In genomic region chr17:5506307-5506706, GRCh38 we compare ENCODE assay signal across 1 cellular context.
TF ChIP-seq lines count a peak whose summit lies in the region.

No MANE protein-coding gene starts in this region.

TF ChIP-seq in HCT116, 20 proteins besides CTCF, POLR2A, EP300 and RAD21:
- no peak for TF ChIP-seq CBX3 (IDR thresholded peaks at IDR 0.05; ENCODE audit: low read depth)
- TF ChIP-seq, protein P1, sequence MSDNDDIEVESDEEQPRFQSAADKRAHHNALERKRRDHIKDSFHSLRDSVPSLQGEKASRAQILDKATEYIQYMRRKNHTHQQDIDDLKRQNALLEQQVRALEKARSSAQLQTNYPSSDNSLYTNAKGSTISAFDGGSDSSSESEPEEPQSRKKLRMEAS (IDR thresholded peaks at IDR 0.05): no peak
- TF ChIP-seq JUND (IDR thresholded peaks at IDR 0.05): no peak
- no peak for TF ChIP-seq ATF3 (IDR thresholded peaks at IDR 0.05)
- no peak for TF ChIP-seq EZH2 (IDR thresholded peaks at IDR 0.05)
- TF ChIP-seq ZFX (IDR thresholded peaks at IDR 0.05): no peak
- no peak for TF ChIP-seq YY1 (IDR thresholded peaks at IDR 0.05; ENCODE audit: extremely low read depth, insufficient replicate concordance, low read depth, low read length)
- TF ChIP-seq, protein P2, sequence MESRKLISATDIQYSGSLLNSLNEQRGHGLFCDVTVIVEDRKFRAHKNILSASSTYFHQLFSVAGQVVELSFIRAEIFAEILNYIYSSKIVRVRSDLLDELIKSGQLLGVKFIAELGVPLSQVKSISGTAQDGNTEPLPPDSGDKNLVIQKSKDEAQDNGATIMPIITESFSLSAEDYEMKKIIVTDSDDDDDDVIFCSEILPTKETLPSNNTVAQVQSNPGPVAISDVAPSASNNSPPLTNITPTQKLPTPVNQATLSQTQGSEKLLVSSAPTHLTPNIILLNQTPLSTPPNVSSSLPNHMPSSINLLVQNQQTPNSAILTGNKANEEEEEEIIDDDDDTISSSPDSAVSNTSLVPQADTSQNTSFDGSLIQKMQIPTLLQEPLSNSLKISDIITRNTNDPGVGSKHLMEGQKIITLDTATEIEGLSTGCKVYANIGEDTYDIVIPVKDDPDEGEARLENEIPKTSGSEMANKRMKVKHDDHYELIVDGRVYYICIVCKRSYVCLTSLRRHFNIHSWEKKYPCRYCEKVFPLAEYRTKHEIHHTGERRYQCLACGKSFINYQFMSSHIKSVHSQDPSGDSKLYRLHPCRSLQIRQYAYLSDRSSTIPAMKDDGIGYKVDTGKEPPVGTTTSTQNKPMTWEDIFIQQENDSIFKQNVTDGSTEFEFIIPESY (IDR thresholded peaks at IDR 0.05; ENCODE audit: extremely low read depth, insufficient replicate concordance, low read length): no peak
- TF ChIP-seq EGR1 (IDR thresholded peaks at IDR 0.05; ENCODE audit: low read depth): no peak
- TF ChIP-seq TCF7L2 (IDR thresholded peaks at IDR 0.05; ENCODE audit: borderline replicate concordance, extremely low read depth, insufficient read depth, insufficient read length): no peak
- TF ChIP-seq FOSL1 (IDR thresholded peaks at IDR 0.05; ENCODE audit: low read depth): no peak
